ENCODE assay signal across 8 cellular contexts in genomic region chr16:31875112-31875803, GRCh38. TPM values are rescaled to one million over a fixed set of nuclear protein-coding genes. Genes with fewer than 3 reads are reported as not detected.
DNase-seq lines count a peak whose midpoint lies in the region; ATAC-seq, FAIRE-seq and TF ChIP-seq lines count a peak whose summit lies in the region.

No MANE protein-coding gene starts in this region.

- peaks cover 8% of the 10 kb centered on the region; the same call in 1 of the 2 replicates for H3K27me3 ChIP-seq in HUES6 (ENCODE audit: control insufficient read depth, insufficient read depth, low read length)
- H3K27me3 ChIP-seq in GM12878 (replicated peaks in 1 of 2; ENCODE audit: control insufficient read depth in 2 of 2, insufficient read depth in 2 of 2, low read length in 1 of 2) = no peaks in the 10 kb centered on the region
- H3K27me3 ChIP-seq in mononuclear cell (ENCODE audit: insufficient read depth, low read length) = no peaks in the 10 kb centered on the region

- peaks cover 24% of the 10 kb centered on the region for H3K36me3 ChIP-seq in HUES6 (ENCODE audit: control insufficient read depth, insufficient read depth, low read length)
- H3K36me3 ChIP-seq in GM12878 (ENCODE audit: control insufficient read depth in 2 of 2, insufficient read depth in 2 of 2, low read length in 1 of 2) = peaks cover 1 to 20% of the 10 kb centered on the region in 2 experiments

- TSS peak; percentile 58 for BruUV-seq in GM12878 (replicated peaks; lab: Mats Ljungman, UMichigan)

- peak overlapping the region; percentile 77 for H3K4me2 ChIP-seq in GM12878 (ENCODE audit: control insufficient read depth, insufficient read depth)

- RAD21 ChIA-PET in GM12878 (lab: Charles Lee; ENCODE audit: unreplicated experiment) = no interaction called here

- H3K4me1 ChIP-seq in HUES6 (ENCODE audit: control insufficient read depth, insufficient read depth, low read length) (peaks cover 5% of the 10 kb centered on the region), GM12878 (ENCODE audit: control insufficient read depth, insufficient read depth, low read length) (peaks cover 23% of the 10 kb centered on the region), mononuclear cell (ENCODE audit: insufficient read depth, low read length) (peaks cover 75% of the 10 kb centered on the region)

- no peak; the same call in 1 of the 2 replicates for TF ChIP-seq POLR2A in GM12878 (IDR thresholded peaks at IDR 0.05; ENCODE audit: low read depth, low read length)

- TF ChIP-seq EP300 in GM12878 (IDR thresholded peaks at IDR 0.05; ENCODE audit: borderline replicate concordance in 1 of 2, control insufficient read depth in 1 of 2, low read depth in 2 of 2, low read length in 2 of 2) = no peak; a peak in 1 of 4 replicates

- DNase-seq in AG10803 (ENCODE audit: low read depth) (peak; percentile 50), GM12878 (ENCODE audit: low read depth, low spot score) (no peak), HT-29 (ENCODE audit: low spot score) (no peak), ACHN (no peak)

- intact Hi-C loops in GM12878 (cut with micrococcal nuclease; ENCODE audit: unreplicated experiment) = loop anchor here (10.0 kb wide), 4 partner anchors 520 to 920 kb away; partner anchors contain the start of genes FUS, ITGAX, KAT8 and SETD1A

- in situ Hi-C loops in GM12878 (cut with MboI) = loop anchor here (10.0 to 25.0 kb wide), 11 partner anchors 60 to 1788 kb away; partner anchors contain the start of genes CFAP119, FBRS, ITGAL and ITGAX
- in situ Hi-C loops in ACHN (cut with HindIII; ENCODE audit: low pct_ligation_motif_present, low pct_unique_long_range_greater_than_20kb, low sequenced_read_pairs) = no loop called here

- no peak for FAIRE-seq in GM12878 (lab: Jason Lieb, UNC)

- POLR2A ChIA-PET in GM12878 (lab: Charles Lee) = interaction anchor here (2.3 kb wide), 2 partner anchors 174 to 415 kb away, joined by 7 to 9 read pairs; partner anchors contain the start of gene ARMC5

- 9% methylated on average over 5 of the region's 5 CpGs for WGBS in GM12878 (ENCODE audit: insufficient coverage, insufficient replicate concordance, low lambda C conversion rate, missing lambda C conversion rate)

- H2AFZ ChIP-seq in GM12878 (ENCODE audit: control insufficient read depth, low read depth, low read length) = no peak overlapping the region

- peak; percentile 19 for ATAC-seq in GM12878
- ATAC-seq in GM18907 (IDR thresholded peaks at IDR 0.05; ENCODE audit: unreplicated experiment) = no peak
- ATAC-seq in HG03378 (IDR thresholded peaks at IDR 0.05; ENCODE audit: unreplicated experiment) = no peak

- no peak for TF ChIP-seq CTCF in AG10803 (conservative IDR thresholded peaks at IDR 0.05; ENCODE audit: low read length)
- TF ChIP-seq CTCF in GM12878 (IDR thresholded peaks at IDR 0.05 in 2 of 3, conservative IDR thresholded peaks at IDR 0.05 in 1 of 3; ENCODE audit: control insufficient read depth in 2 of 3, extremely low read depth in 1 of 3, insufficient read depth in 1 of 3, low read depth in 3 of 3, low read length in 3 of 3) = no peak

- no peak overlapping the region for H3K27ac ChIP-seq in HUES6 (ENCODE audit: low read depth, low read length)
- H3K27ac ChIP-seq in GM12878 (ENCODE audit: control insufficient read depth, insufficient read depth) = peak overlapping the region; percentile 99

- SMC1A ChIA-PET in GM12878 (lab: Charles Lee; ENCODE audit: uncharacterized antibody, unreplicated experiment) = interaction anchor here (2.0 to 2.4 kb wide), 2 partner anchors 367 to 415 kb away, joined by 4 to 11 read pairs; partner anchors contain the start of genes ARMC5 and RUSF1

- H3K9ac ChIP-seq in HUES6 (ENCODE audit: low read length) (no peak overlapping the region), GM12878 (ENCODE audit: control insufficient read depth, insufficient read depth, low read length) (peak overlapping the region; percentile 97)

- CTCF ChIA-PET in GM12878 (lab: Yijun Ruan, JAX) = interaction anchor here (1.0 kb wide), 1 partner anchor 16 kb away, joined by 3 read pairs; no protein-coding TSS in a partner anchor

- H4K20me1 ChIP-seq in GM12878 (ENCODE audit: control insufficient read depth, insufficient read depth) = peaks cover 4% of the 10 kb centered on the region; the same call in 1 of the 2 replicates

- H3K4me3 ChIP-seq in AG10803 (ENCODE audit: low read length) = peak overlapping the region; percentile 95
- H3K4me3 ChIP-seq in HUES6 (ENCODE audit: low read depth, low read length) = peak overlapping the region; percentile 83
- H3K4me3 ChIP-seq in GM12878 = peak overlapping the region; percentile 94
- H3K4me3 ChIP-seq in mononuclear cell (ENCODE audit: low read length) = peak overlapping the region; percentile 98

- TF ChIP-seq RAD21 in GM12878 (IDR thresholded peaks at IDR 0.05; ENCODE audit: insufficient read depth, low read depth, low read length) = no peak

- peaks cover 69% of the 10 kb centered on the region for H3K79me2 ChIP-seq in GM12878 (ENCODE audit: control insufficient read depth, insufficient read depth, low read length)

- peaks cover 2% of the 10 kb centered on the region; the same call in 1 of the 2 replicates for H3K9me3 ChIP-seq in HUES6 (ENCODE audit: control insufficient read depth, insufficient read depth, low read depth, low read length)
- H3K9me3 ChIP-seq in GM12878 (replicated peaks; ENCODE audit: control insufficient read depth, insufficient read depth, low read length) = peaks cover 6% of the 10 kb centered on the region
- no peaks in the 10 kb centered on the region for H3K9me3 ChIP-seq in mononuclear cell (ENCODE audit: low read depth, low read length)

TF ChIP-seq in GM12878, 131 proteins besides CTCF, POLR2A, EP300 and RAD21 (continues in another document):
- TF ChIP-seq CUX1 (IDR thresholded peaks at IDR 0.05; ENCODE audit: insufficient replicate concordance, low read depth, low read length) (peak; percentile 60), ZNF207 (IDR thresholded peaks at IDR 0.05; ENCODE audit: borderline replicate concordance) (no peak), MYB (IDR thresholded peaks at IDR 0.05; ENCODE audit: borderline replicate concordance, low read depth, low read length) (no peak), IRF3 (IDR thresholded peaks at IDR 0.05) (no peak)

RNA-seq across cellular contexts. Expression of gene ZNF267, which starts 1.7 kb away (rescaled TPM):
- total RNA-seq in GM12878 (2013; cell fraction: nucleolus; rRNA removed) = 161 and 168 TPM in 2 replicates
- 27.4 and 35.1 TPM in 2 replicates for total RNA-seq in GM12878 (2014; rRNA removed)
- 54.6 and 57.3 TPM in 2 replicates for total RNA-seq in GM12878 (2014; rRNA removed; fragmentation: Illumina TruSeq; extraction: Trizol)
- 32.5 and 39.3 TPM in 2 replicates for total RNA-seq in GM12878 (2021)
- polyA plus RNA-seq in GM12878 (2011; ENCODE audit: low read depth) = 12.6 TPM
- 50.0 and 87.3 TPM in 2 replicates for polyA plus RNA-seq in GM12878 (2011; rRNA removed)
- 13.6 and 20.2 TPM in 2 replicates for polyA plus RNA-seq in GM12878 (2011; cell fraction: cytosol; rRNA removed)
- 45.7 and 52.3 TPM in 2 replicates for polyA plus RNA-seq in GM12878 (2011; cell fraction: nucleus; rRNA removed)
- polyA plus RNA-seq in GM12878 (2012) = 18.0 and 19.4 TPM in 2 replicates
- polyA plus RNA-seq in GM12878 (2014; fragmentation: Illumina TruSeq; extraction: Trizol) = 31.8 and 46.2 TPM in 2 replicates
- 10 to 100 TPM; 16.3 to 18.9 TPM for polyA plus RNA-seq in GM12878 (2014; fragmentation: Nextera tagmentation; extraction: Ambion mirVana)
- polyA plus RNA-seq in GM12878 (2014; rRNA removed) = 13.9 and 18.3 TPM in 2 replicates
- 10 to 100 TPM; 28.6 to 30.7 TPM for polyA plus RNA-seq in GM12878 (2016; fragmentation: Nextera tagmentation; extraction: Ambion mirVana)
- polyA minus RNA-seq in GM12878 (2011; rRNA and poly(A)+ RNA removed) = 72.0 and 84.8 TPM in 2 replicates
- polyA minus RNA-seq in GM12878 (2011; cell fraction: cytosol; rRNA and poly(A)+ RNA removed) = 34.0 and 41.3 TPM in 2 replicates
- polyA minus RNA-seq in GM12878 (2011; cell fraction: nucleus; rRNA and poly(A)+ RNA removed) = 75.3 and 104 TPM in 2 replicates
- total RNA-seq in mononuclear cell = 152 TPM
- 5.1 and 6.7 TPM in 2 replicates for total RNA-seq in HT-29 (2014; rRNA removed; shearing (Covaris generic))
